Comparison of ENCODE assay signal across 8 cellular contexts in the genomic region with DNA sequence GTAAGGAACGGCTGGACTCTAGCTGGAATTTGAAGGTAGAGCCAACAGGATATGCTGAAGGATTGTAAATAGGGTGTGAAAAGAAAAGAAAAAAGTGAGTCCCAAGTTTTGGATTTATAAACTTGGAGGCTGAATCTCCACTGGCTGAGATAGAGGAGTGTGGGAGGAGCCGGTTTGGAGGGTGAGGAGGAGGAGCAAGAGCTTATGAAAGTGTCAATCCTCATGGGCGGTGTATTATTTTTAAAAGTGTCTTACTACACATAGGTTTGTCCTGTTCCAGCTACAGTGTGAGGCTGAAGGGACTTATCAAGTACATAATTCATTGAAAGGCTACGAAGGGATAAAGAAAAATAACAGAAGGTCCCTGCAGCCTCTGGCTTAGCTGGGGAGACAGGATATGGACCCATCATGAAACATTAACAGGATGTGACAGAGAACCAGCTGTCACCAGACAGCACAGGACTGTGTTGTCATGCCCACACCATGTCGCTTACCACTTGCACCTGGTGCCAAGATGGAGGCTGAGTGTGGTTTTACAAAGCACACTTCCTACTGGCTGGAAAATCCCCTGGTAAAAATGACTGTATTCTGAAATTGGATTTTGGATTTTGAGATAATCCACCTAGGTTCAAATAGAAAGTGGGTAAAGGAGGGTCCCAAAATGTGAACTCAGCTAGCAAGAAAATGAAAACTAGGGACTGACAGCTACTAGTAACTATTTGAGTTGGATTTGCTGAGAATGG. TPM values are rescaled to one million over a fixed set of nuclear protein-coding genes. Genes with fewer than 3 reads are reported as not detected.
DNase-seq lines count a peak whose midpoint lies in the region; ATAC-seq and TF ChIP-seq lines count a peak whose summit lies in the region.

No MANE protein-coding gene starts in this region.

- ATAC-seq in GM18505 (IDR thresholded peaks at IDR 0.05; ENCODE audit: unreplicated experiment): peak; percentile 63
- ATAC-seq in GM21576 (IDR thresholded peaks at IDR 0.05; ENCODE audit: unreplicated experiment): peak; percentile 85
- ATAC-seq in activated T-cell treated with anti-CD3 and anti-CD28 coated beads, Interleukin-2, amount 50 U/mL, for 4 hours: peak; percentile 65 to 68
- ATAC-seq in omental fat pad (ENCODE audit: low FRiP score): no peak

- H3K4me3 ChIP-seq in Loucy (ENCODE audit: low read length, poor library complexity, severe bottlenecking): peak overlapping the region; percentile 55

- H3K9me2 ChIP-seq in Loucy (replicated peaks; ENCODE audit: low read depth, low read length): no peaks in the 10 kb centered on the region

- DNase-seq in activated T-cell treated with anti-CD3 and anti-CD28 coated beads, Interleukin-2, amount 50 U/mL, for 4 hours: no peak
- peak; percentile 19 for DNase-seq in stimulated activated CD8-positive, alpha-beta memory T cell treated with anti-CD3 and anti-CD28 coated beads, Interleukin-4, amount 100 ng/mL, for 24 hours (ENCODE audit: low read depth)
- DNase-seq in T1000 (lab: John Stamatoyannopoulos, UW) (no peak), SW480 (ENCODE audit: low spot score) (no peak), omental fat pad (ENCODE audit: low spot score) (no peak)

- TF ChIP-seq POLR2A in GM18505 (IDR thresholded peaks at IDR 0.05; ENCODE audit: borderline replicate concordance, extremely low read depth, insufficient read depth, insufficient read length): peak; percentile 46

- H2AFZ ChIP-seq in Loucy (ENCODE audit: low read length): peak overlapping the region; percentile 33; the same call in 1 of the 2 replicates

- H3K27me3 ChIP-seq in Loucy (ENCODE audit: insufficient read depth, low read length, poor library complexity, severe bottlenecking): no peaks in the 10 kb centered on the region

- no peaks in the 10 kb centered on the region for H3K9me3 ChIP-seq in Loucy (ENCODE audit: insufficient read depth, low read depth, low read length)

- peaks cover 15% of the 10 kb centered on the region for H4K20me1 ChIP-seq in Loucy (ENCODE audit: insufficient read depth, low read length, poor library complexity, severe bottlenecking)

- peaks cover 2% of the 10 kb centered on the region for H3K36me3 Mint-ChIP-seq in activated T-cell treated with anti-CD3 and anti-CD28 coated beads, Interleukin-2, amount 50 U/mL, for 4 hours (ENCODE audit: insufficient read depth)

- H3K9ac ChIP-seq in Loucy (ENCODE audit: low read depth, low read length, poor library complexity, severe bottlenecking): peak overlapping the region; percentile 56

- H3K4me2 ChIP-seq in Loucy (ENCODE audit: low read depth, low read length, poor library complexity, severe bottlenecking): peak overlapping the region; percentile 74

- peak overlapping the region; percentile 24 for H3K4me3 Mint-ChIP-seq in activated T-cell treated with anti-CD3 and anti-CD28 coated beads, Interleukin-2, amount 50 U/mL, for 4 hours

- H3K79me2 ChIP-seq in Loucy (ENCODE audit: insufficient read depth, low read length): peaks cover 26% of the 10 kb centered on the region

- no peaks in the 10 kb centered on the region for H3K27me3 Mint-ChIP-seq in activated T-cell treated with anti-CD3 and anti-CD28 coated beads, Interleukin-2, amount 50 U/mL, for 4 hours (ENCODE audit: low read depth)

- H3K4me1 Mint-ChIP-seq in activated T-cell treated with anti-CD3 and anti-CD28 coated beads, Interleukin-2, amount 50 U/mL, for 4 hours (ENCODE audit: low read depth): peaks cover 47% of the 10 kb centered on the region

- TF ChIP-seq CTCF in Loucy (conservative IDR thresholded peaks at IDR 0.05; ENCODE audit: low read length) (no peak), omental fat pad (IDR thresholded peaks at IDR 0.05) (no peak)

- peaks cover 54% of the 10 kb centered on the region for H3K4me1 ChIP-seq in Loucy (ENCODE audit: insufficient read depth, low read length, poor library complexity, severe bottlenecking)

- H3F3A ChIP-seq in Loucy (ENCODE audit: low read depth): 0 out of 2 replicates have a peak, but pooled peaks cover 3% of the 10 kb centered on the region

- H3K36me3 ChIP-seq in Loucy (ENCODE audit: insufficient read depth, low read length): no peaks in the 10 kb centered on the region

- no peaks in the 10 kb centered on the region for H3K9me3 Mint-ChIP-seq in activated T-cell treated with anti-CD3 and anti-CD28 coated beads, Interleukin-2, amount 50 U/mL, for 4 hours

RNA-seq across cellular contexts. Expression of a gene that starts 2.5 kb away (rescaled TPM):
- total RNA-seq in activated T-cell treated with anti-CD3 and anti-CD28 coated beads, Interleukin-2, amount 50 U/mL, for 4 hours: 10 to 100 TPM; 14.9 to 23.2 (median 15.0) TPM
- 1 to 10 TPM; 2.2 to 5.6 (median 3.7) TPM for total RNA-seq in omental fat pad
